In the genomic region with DNA sequence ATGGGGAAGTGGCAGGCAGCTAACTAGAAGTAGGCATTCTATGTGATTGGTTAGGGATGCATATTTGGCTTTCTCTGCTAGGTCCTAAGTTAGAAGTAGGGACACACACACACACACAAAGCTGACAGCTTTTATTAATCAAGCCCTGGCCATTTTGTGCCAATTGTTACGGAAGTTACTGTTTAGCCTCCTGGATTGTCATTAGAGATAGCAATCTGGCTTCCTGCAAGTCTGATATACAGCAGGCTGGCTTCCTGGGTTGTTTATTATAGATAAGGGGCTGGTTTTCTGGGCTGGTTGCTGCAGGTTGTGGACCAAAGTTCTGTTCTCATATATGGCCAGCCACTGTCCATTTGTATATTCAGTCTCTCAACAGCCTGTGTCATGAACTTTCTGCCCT, we compare ENCODE assay signal across 21 cellular contexts.
"Had no signal": no experiment of that assay in that cellular context is flagged by ENCODE, and none has a peak within 500 bp of the region (broad histone marks: within the 10 kb centered on the region; RNA-seq: fewer than 3 reads in every experiment).

No MANE protein-coding gene starts in this region.

- H3K4me3 ChIP-seq: Peyer's patch, SJCRH30, SK-N-MC had no signal

- H3K27me3 ChIP-seq: Peyer's patch, SJCRH30 had no signal

- H3K36me3 ChIP-seq: Peyer's patch, SJCRH30 had no signal

- H3K27ac ChIP-seq: HL-60, Peyer's patch, SJCRH30, SK-N-MC had no signal

- H3K9me3 ChIP-seq: Peyer's patch had no signal

- ATAC-seq: PC-3, Right ventricle myocardium inferior had no signal

- DNase-seq: KBM-7, NCI-H1048, NCI-H1105, NCI-H1417 treated with DMSO at 0.1 percent for 48 hours, NCI-H146, NCI-H1694 treated with DMSO at 0.1 percent for 48 hours, NCI-H1930, NCI-H2081, NCI-H2107, NCI-H2227 treated with DMSO at 0.1 percent for 48 hours, NCI-H524, NCI-H526 treated with DMSO at 0.1 percent for 48 hours, NCI-H774, PC-3, Peyer's patch, SHP77 treated with DMSO at 0.1 percent for 48 hours, SJCRH30 had no signal

- H3K4me1 ChIP-seq: Peyer's patch, SJCRH30 had no signal

- FAIRE-seq: HTR-8/SVneo had no signal
